Comparison of ENCODE assay signal across 1 cellular context in the genomic region with DNA sequence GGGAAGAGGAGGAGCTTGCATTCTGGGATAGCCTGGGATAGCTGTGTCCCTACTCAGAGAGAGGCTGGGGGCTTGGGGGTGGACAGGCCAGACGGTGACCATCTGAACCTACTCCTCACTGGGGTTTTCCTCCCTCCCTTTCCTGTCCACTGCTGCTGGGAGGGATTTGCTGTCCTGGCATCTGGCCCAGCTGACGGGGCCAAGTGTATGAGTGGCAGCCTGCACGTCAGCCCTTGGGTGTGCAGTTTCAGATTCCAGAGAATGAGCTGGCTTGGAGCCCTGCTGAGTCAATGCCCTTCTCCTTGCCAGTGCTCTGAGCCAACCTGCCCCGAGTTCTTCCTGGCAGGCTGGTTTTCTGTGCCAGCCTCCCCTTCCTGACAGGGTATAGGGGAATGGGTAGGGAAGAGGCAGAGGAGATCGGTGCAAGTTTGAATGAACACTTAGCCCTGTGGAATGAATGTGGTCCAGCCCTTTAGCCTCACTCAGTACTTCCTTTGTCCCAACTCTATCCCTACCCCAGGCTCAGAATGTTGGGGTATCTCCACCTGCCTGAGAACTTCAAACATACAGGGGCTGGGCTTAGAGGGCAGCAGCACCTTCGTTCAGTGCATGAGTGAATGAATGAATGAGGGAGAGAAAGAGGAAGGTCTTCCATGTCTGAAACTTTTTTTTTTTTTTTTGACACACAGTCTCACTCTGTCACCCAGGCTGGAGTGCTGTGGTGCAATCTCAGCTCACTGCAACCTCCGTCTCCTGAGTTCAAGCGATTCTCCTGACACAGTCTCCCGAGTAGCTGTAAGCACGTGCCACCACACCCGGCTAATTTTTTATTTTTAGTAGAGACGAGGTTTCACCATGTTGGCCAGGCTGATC.
A peak's percentile ranks its signal among the peaks of the same experiment; 100 is the strongest.
TF ChIP-seq lines count a peak whose summit lies in the region.

No MANE protein-coding gene starts in this region.

TF ChIP-seq in HepG2, 621 proteins besides CTCF, POLR2A, EP300 and RAD21 (continued from another document and continues in another):
- TF ChIP-seq, protein P1, sequence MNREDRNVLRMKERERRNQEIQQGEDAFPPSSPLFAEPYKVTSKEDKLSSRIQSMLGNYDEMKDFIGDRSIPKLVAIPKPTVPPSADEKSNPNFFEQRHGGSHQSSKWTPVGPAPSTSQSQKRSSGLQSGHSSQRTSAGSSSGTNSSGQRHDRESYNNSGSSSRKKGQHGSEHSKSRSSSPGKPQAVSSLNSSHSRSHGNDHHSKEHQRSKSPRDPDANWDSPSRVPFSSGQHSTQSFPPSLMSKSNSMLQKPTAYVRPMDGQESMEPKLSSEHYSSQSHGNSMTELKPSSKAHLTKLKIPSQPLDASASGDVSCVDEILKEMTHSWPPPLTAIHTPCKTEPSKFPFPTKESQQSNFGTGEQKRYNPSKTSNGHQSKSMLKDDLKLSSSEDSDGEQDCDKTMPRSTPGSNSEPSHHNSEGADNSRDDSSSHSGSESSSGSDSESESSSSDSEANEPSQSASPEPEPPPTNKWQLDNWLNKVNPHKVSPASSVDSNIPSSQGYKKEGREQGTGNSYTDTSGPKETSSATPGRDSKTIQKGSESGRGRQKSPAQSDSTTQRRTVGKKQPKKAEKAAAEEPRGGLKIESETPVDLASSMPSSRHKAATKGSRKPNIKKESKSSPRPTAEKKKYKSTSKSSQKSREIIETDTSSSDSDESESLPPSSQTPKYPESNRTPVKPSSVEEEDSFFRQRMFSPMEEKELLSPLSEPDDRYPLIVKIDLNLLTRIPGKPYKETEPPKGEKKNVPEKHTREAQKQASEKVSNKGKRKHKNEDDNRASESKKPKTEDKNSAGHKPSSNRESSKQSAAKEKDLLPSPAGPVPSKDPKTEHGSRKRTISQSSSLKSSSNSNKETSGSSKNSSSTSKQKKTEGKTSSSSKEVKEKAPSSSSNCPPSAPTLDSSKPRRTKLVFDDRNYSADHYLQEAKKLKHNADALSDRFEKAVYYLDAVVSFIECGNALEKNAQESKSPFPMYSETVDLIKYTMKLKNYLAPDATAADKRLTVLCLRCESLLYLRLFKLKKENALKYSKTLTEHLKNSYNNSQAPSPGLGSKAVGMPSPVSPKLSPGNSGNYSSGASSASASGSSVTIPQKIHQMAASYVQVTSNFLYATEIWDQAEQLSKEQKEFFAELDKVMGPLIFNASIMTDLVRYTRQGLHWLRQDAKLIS (CRISPR knock-in tag; IDR thresholded peaks at IDR 0.05), result no peak
- TF ChIP-seq ZFP1 (CRISPR knock-in tag; IDR thresholded peaks at IDR 0.05), result no peak
- no peak for TF ChIP-seq ZNF556 (CRISPR knock-in tag; IDR thresholded peaks at IDR 0.05; ENCODE audit: borderline replicate concordance)
- TF ChIP-seq MEIS2 (CRISPR knock-in tag; IDR thresholded peaks at IDR 0.05), result peak; percentile 66; the same call in 1 of the 2 replicates
- no peak for TF ChIP-seq PBX3 (CRISPR knock-in tag; IDR thresholded peaks at IDR 0.05; ENCODE audit: borderline replicate concordance)
- no peak for TF ChIP-seq REL (CRISPR knock-in tag; conservative IDR thresholded peaks at IDR 0.05)
- no peak for TF ChIP-seq HMGXB3 (CRISPR knock-in tag; IDR thresholded peaks at IDR 0.05; ENCODE audit: borderline replicate concordance)
- no peak for TF ChIP-seq SNRNP70 (IDR thresholded peaks at IDR 0.05; ENCODE audit: low read depth, low read length)
- TF ChIP-seq, protein P2, sequence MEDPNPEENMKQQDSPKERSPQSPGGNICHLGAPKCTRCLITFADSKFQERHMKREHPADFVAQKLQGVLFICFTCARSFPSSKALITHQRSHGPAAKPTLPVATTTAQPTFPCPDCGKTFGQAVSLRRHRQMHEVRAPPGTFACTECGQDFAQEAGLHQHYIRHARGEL (CRISPR knock-in tag; IDR thresholded peaks at IDR 0.05), result no peak
- TF ChIP-seq FOXA1 (IDR thresholded peaks at IDR 0.05), result no peak
- no peak for TF ChIP-seq FOXA1 (CRISPR knock-in tag; IDR thresholded peaks at IDR 0.05)
- no peak for TF ChIP-seq DNMT1 (CRISPR knock-in tag; IDR thresholded peaks at IDR 0.05)
- no peak for TF ChIP-seq TBL1XR1 (IDR thresholded peaks at IDR 0.05; ENCODE audit: borderline replicate concordance, low read length, partially characterized antibody)
- no peak for TF ChIP-seq SRF (IDR thresholded peaks at IDR 0.05; ENCODE audit: low read depth, low read length)
- no peak for TF ChIP-seq ZIK1 (CRISPR knock-in tag; IDR thresholded peaks at IDR 0.05; ENCODE audit: borderline replicate concordance, low read depth)
- TF ChIP-seq RARA (CRISPR knock-in tag; IDR thresholded peaks at IDR 0.05), result peak; percentile 75
- TF ChIP-seq SIN3B (IDR thresholded peaks at IDR 0.05; ENCODE audit: low read length), result no peak
- TF ChIP-seq ZNF24 (IDR thresholded peaks at IDR 0.05), result peak; percentile 23; the same call in 1 of the 2 replicates
- no peak; the same call in 1 of the 2 replicates for TF ChIP-seq SPEN (CRISPR knock-in tag; IDR thresholded peaks at IDR 0.05; ENCODE audit: low read depth)
- TF ChIP-seq TBX2 (CRISPR knock-in tag; IDR thresholded peaks at IDR 0.05; ENCODE audit: borderline replicate concordance), result peak; percentile 62; the same call in 1 of the 2 replicates
- TF ChIP-seq GPBP1L1 (CRISPR knock-in tag; IDR thresholded peaks at IDR 0.05), result no peak
- peak; percentile 71; the same call in 1 of the 2 replicates for TF ChIP-seq KDM2A (CRISPR knock-in tag; IDR thresholded peaks at IDR 0.05; ENCODE audit: borderline replicate concordance, low read depth)
- TF ChIP-seq TRIM22 (IDR thresholded peaks at IDR 0.05), result no peak
- TF ChIP-seq SOX13 (IDR thresholded peaks at IDR 0.05), result no peak
- peak in 1 of 2 experiments; percentile 42; a peak in 1 of 4 replicates for TF ChIP-seq SOX13 (CRISPR knock-in tag; conservative IDR thresholded peaks at IDR 0.05 in 1 of 2, IDR thresholded peaks at IDR 0.05 in 1 of 2)
- TF ChIP-seq, protein P3, sequence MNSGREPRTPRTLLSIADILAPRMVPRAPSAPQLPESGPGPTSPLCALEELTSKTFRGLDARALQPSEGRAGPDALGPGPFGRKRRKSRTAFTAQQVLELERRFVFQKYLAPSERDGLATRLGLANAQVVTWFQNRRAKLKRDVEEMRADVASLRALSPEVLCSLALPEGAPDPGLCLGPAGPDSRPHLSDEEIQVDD (CRISPR knock-in tag; IDR thresholded peaks at IDR 0.05; ENCODE audit: borderline replicate concordance), result no peak
- no peak for TF ChIP-seq ZNF337 (CRISPR knock-in tag; IDR thresholded peaks at IDR 0.05; ENCODE audit: borderline replicate concordance, low read depth)
- TF ChIP-seq KLF16 (CRISPR knock-in tag; IDR thresholded peaks at IDR 0.05), result no peak
- no peak for TF ChIP-seq ZNF143 (CRISPR knock-in tag; IDR thresholded peaks at IDR 0.05)
- no peak for TF ChIP-seq AGO2 (optimal IDR thresholded peaks at IDR 0.05; ENCODE audit: low read depth, low read length)
- peak; percentile 79 for TF ChIP-seq SALL1 (CRISPR knock-in tag; IDR thresholded peaks at IDR 0.05)
- TF ChIP-seq HOMEZ (CRISPR knock-in tag; IDR thresholded peaks at IDR 0.05; ENCODE audit: low read depth), result no peak
- TF ChIP-seq ATF2 (CRISPR knock-in tag; IDR thresholded peaks at IDR 0.05), result no peak
- TF ChIP-seq SSRP1 (CRISPR knock-in tag; IDR thresholded peaks at IDR 0.05), result no peak
- no peak; the same call in 1 of the 2 replicates for TF ChIP-seq ZBTB3 (CRISPR knock-in tag; IDR thresholded peaks at IDR 0.05; ENCODE audit: borderline replicate concordance, low read depth)
- 0 out of 2 replicates have a peak, but pooled peaks have one; percentile 19 for TF ChIP-seq FOXC1 (CRISPR knock-in tag; IDR thresholded peaks at IDR 0.05; ENCODE audit: borderline replicate concordance)
- TF ChIP-seq HNF1B (CRISPR knock-in tag; IDR thresholded peaks at IDR 0.05), result peak; percentile 63
- no peak for TF ChIP-seq ZNF20 (CRISPR knock-in tag; IDR thresholded peaks at IDR 0.05)
- TF ChIP-seq SRSF9 (IDR thresholded peaks at IDR 0.05; ENCODE audit: borderline replicate concordance, insufficient read depth, low read depth, low read length, poor library complexity, severe bottlenecking), result no peak
- no peak for TF ChIP-seq ZNF678 (CRISPR knock-in tag; IDR thresholded peaks at IDR 0.05)
- 0 out of 2 replicates have a peak, but pooled peaks have one; percentile 8 for TF ChIP-seq ZNF138 (CRISPR knock-in tag; IDR thresholded peaks at IDR 0.05; ENCODE audit: low read depth)
- no peak for TF ChIP-seq ZFP62 (CRISPR knock-in tag; IDR thresholded peaks at IDR 0.05)
